ENCODE assay signal across 8 cellular contexts in genomic region chr1:239976130-239976968, GRCh38.
DNase-seq lines count a peak whose midpoint lies in the region; ATAC-seq, FAIRE-seq and TF ChIP-seq lines count a peak whose summit lies in the region.

No MANE protein-coding gene starts in this region.

- no peak overlapping the region for H3K4me3 ChIP-seq in astrocyte (ENCODE audit: insufficient read depth, low read depth, low read length)

- H3K27me3 ChIP-seq in astrocyte (ENCODE audit: insufficient read depth, low read length) = no peaks in the 10 kb centered on the region

- no peak overlapping the region for H2AFZ ChIP-seq in astrocyte (ENCODE audit: low read depth, low read length)

- H3K27me3 Mint-ChIP-seq in astrocyte (ENCODE audit: low read depth, unreplicated experiment) = peaks cover 4% of the 10 kb centered on the region

- no peaks in the 10 kb centered on the region for H3K36me3 Mint-ChIP-seq in astrocyte (ENCODE audit: low read depth, unreplicated experiment)

- ATAC-seq in GM19455 (IDR thresholded peaks at IDR 0.05; ENCODE audit: unreplicated experiment) (peak; percentile 95), HG03442 (IDR thresholded peaks at IDR 0.05; ENCODE audit: unreplicated experiment) (peak; percentile 95)

- H3K9ac ChIP-seq in astrocyte (ENCODE audit: low read length) = no peak overlapping the region

- CTCF ChIA-PET in RWPE1 (lab: Yijun Ruan, JAX) = interaction anchor here (0.7 to 1.1 kb wide), 7 partner anchors 12 to 1036 kb away, joined by 3 to 6 read pairs (median 4); no protein-coding TSS in a partner anchor

- TF ChIP-seq CTCF in RWPE1 (conservative IDR thresholded peaks at IDR 0.05; ENCODE audit: low read depth) (peak; percentile 94), astrocyte (IDR thresholded peaks at IDR 0.05; ENCODE audit: insufficient read depth, low read depth, low read length) (peak; percentile 100)

- H3K36me3 ChIP-seq in astrocyte (ENCODE audit: insufficient read depth, low read length) = no peaks in the 10 kb centered on the region

- peaks cover 10% of the 10 kb centered on the region for H3K9me3 Mint-ChIP-seq in astrocyte (ENCODE audit: unreplicated experiment)

- H3K27ac ChIP-seq in RWPE1 (no peak overlapping the region), astrocyte (ENCODE audit: low read depth, low read length) (no peak overlapping the region)

- no peak for FAIRE-seq in astrocyte (lab: Jason Lieb, UNC)

- H3K79me2 ChIP-seq in astrocyte (ENCODE audit: insufficient read depth, low read length) = no peaks in the 10 kb centered on the region

- DNase-seq in ELR (ENCODE audit: low read depth) = peak; percentile 69
- peak; percentile 46 for DNase-seq in RWPE1 (ENCODE audit: low spot score)
- peak; percentile 14 for DNase-seq in astrocyte (ENCODE audit: low read depth)
- peak; percentile 72 for DNase-seq in iPS-NIHi7 (ENCODE audit: extremely low spot score)
- DNase-seq in stimulated activated CD4-positive, alpha-beta T cell treated with anti-CD3 and anti-CD28 coated beads, Interleukin-1b, Interleukin-23, amount 100 ng/mL, for 48 hours = peak; percentile 31
- no peak for DNase-seq in DMS79 treated with DMSO at 0.1 percent for 48 hours (lab: John Stamatoyannopoulos, UW)

- H3K4me1 Mint-ChIP-seq in astrocyte (ENCODE audit: low read depth, unreplicated experiment) = no peaks in the 10 kb centered on the region

- H3K9me3 ChIP-seq in astrocyte (ENCODE audit: insufficient read depth, low read depth, low read length) = no peaks in the 10 kb centered on the region

- H3K27ac Mint-ChIP-seq in astrocyte (ENCODE audit: unreplicated experiment) = no peak overlapping the region

- no peaks in the 10 kb centered on the region for H3K4me1 ChIP-seq in astrocyte (ENCODE audit: insufficient read depth, low read length)

- no peak overlapping the region for H3K4me3 Mint-ChIP-seq in astrocyte (ENCODE audit: unreplicated experiment)

- no peak overlapping the region for H3K4me2 ChIP-seq in astrocyte (ENCODE audit: low read length)

- no peaks in the 10 kb centered on the region for H4K20me1 ChIP-seq in astrocyte (ENCODE audit: insufficient read depth, low read length)

- POLR2A ChIA-PET in RWPE1 (lab: Yijun Ruan, JAX; ENCODE audit: low non-redundant PET) = no interaction called here
